In the genomic region with DNA sequence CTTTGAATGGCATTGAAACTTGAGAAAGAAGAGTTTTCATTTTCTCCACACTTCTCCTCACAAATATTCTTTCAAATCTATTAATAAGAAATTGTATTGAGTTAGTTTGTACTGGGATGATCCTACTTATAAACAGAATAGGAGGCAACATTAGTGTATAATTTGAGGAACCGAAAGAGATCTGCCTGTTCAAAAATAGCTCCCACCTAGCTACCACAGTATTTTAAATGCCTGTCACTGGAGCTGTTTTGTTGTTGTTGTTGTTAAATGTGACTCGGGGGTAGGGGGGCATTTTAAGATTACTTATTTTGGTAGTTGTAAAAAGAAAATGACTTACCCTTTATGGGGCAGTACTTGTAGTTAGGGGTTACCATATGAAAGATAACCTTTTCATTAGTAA, we compare ENCODE assay signal across 22 cellular contexts. TPM values are rescaled to one million over a fixed set of nuclear protein-coding genes. Genes with fewer than 3 reads are reported as not detected.
DNase-seq lines count a peak whose midpoint lies in the region; ATAC-seq and TF ChIP-seq lines count a peak whose summit lies in the region.
"Had no signal": no experiment of that assay in that cellular context is flagged by ENCODE, and none has a peak within 500 bp of the region (broad histone marks: within the 10 kb centered on the region; RNA-seq: fewer than 3 reads in every experiment).

No MANE protein-coding gene starts in this region.

- H3K36me3 Mint-ChIP-seq in HFFc6 (ENCODE audit: low read depth), result no peaks in the 10 kb centered on the region
- H3K36me3 Mint-ChIP-seq: stimulated activated naive B cell treated with anti-CD40 and anti-IgM and Interleukin-4, amounts not matched to agents 10 μg/mL and 1 μg/mL and 100 μg/mL, for 72 hours had no signal

- intact Hi-C loops in posterior cingulate gyrus (cut with DNase I), result no loop called here

- ATAC-seq in GM18498 (IDR thresholded peaks at IDR 0.05; ENCODE audit: unreplicated experiment) (peak; percentile 74), GM19395 (IDR thresholded peaks at IDR 0.05; ENCODE audit: unreplicated experiment) (peak; percentile 87), HG02759 (IDR thresholded peaks at IDR 0.05; ENCODE audit: unreplicated experiment) (peak; percentile 85), HG03442 (IDR thresholded peaks at IDR 0.05; ENCODE audit: unreplicated experiment) (peak; percentile 95), omental fat pad (ENCODE audit: low FRiP score) (no peak)
- ATAC-seq: left lobe of liver, T-helper 17 cell had no signal

- TF ChIP-seq CTCF in HFFc6 (IDR thresholded peaks at IDR 0.05), result no peak
- no peak for TF ChIP-seq CTCF in omental fat pad (IDR thresholded peaks at IDR 0.05)

- H3K27me3 Mint-ChIP-seq in HFFc6 (ENCODE audit: insufficient read depth), result no peaks in the 10 kb centered on the region
- H3K27me3 Mint-ChIP-seq: IgD-negative memory B cell; stimulated activated naive B cell treated with anti-CD40 and anti-IgM and Interleukin-4, amounts not matched to agents 10 μg/mL and 1 μg/mL and 100 μg/mL, for 72 hours; T-helper 17 cell had no signal

- peaks cover 10% of the 10 kb centered on the region; the same call in 1 of the 2 replicates for H3K4me1 Mint-ChIP-seq in HFFc6 (ENCODE audit: low read depth)
- H3K4me1 Mint-ChIP-seq: T-helper 17 cell had no signal

- H3K4me3 Mint-ChIP-seq in HFFc6, result no peak overlapping the region
- H3K4me3 Mint-ChIP-seq: activated T-helper 1 cell treated with anti-CD3 and anti-CD28 coated beads, Interleukin-12 subunit alpha, Interleukin-12 subunit beta, Interleukin-2, Interleukin-4 antibody, amounts not matched to agents 30 ng/mL and 10 ng/mL and 1 ng/mL, durations not matched to agents 14 hours and 24 hours and 36 hours; stimulated activated naive B cell treated with anti-CD40 and anti-IgM and Interleukin-4, amounts not matched to agents 10 μg/mL and 1 μg/mL and 100 μg/mL, for 72 hours; T-helper 17 cell had no signal

- DNase-seq in stimulated activated CD4-positive, alpha-beta T cell treated with anti-CD3 and anti-CD28 coated beads, Interleukin-15, amount 100 ng/mL, for 24 hours, result no peak
- no peak for DNase-seq in HFFc6
- no peak for DNase-seq in posterior cingulate gyrus
- DNase-seq in omental fat pad (ENCODE audit: low spot score), result no peak
- DNase-seq: ACHN; activated CD4-positive, alpha-beta T cell treated with anti-CD3 and anti-CD28 coated beads, Interleukin-2, amount 50 U/mL, for 1 hour; amygdala; COR-L47; hypothalamus; NCI-H1417 treated with DMSO at 0.1 percent for 48 hours; retina; stimulated activated CD4-positive, alpha-beta T cell treated with anti-CD3 and anti-CD28 coated beads, Interleukin-4, amount 100 ng/mL, for 1 hour; stimulated activated naive B cell treated with anti-CD40 and anti-IgM and Interleukin-4, amounts not matched to agents 10 μg/mL and 1 μg/mL and 100 μg/mL, for 72 hours; T-helper 17 cell had no signal

- peaks cover 4% of the 10 kb centered on the region; the same call in 1 of the 2 replicates for H3K9me3 Mint-ChIP-seq in HFFc6
- H3K9me3 Mint-ChIP-seq: activated T-helper 1 cell treated with anti-CD3 and anti-CD28 coated beads, Interleukin-12 subunit alpha, Interleukin-12 subunit beta, Interleukin-2, Interleukin-4 antibody, amounts not matched to agents 30 ng/mL and 10 ng/mL and 1 ng/mL, durations not matched to agents 14 hours and 24 hours and 36 hours had no signal

- H3K27ac Mint-ChIP-seq in HFFc6, result no peak overlapping the region
- H3K27ac Mint-ChIP-seq: activated T-helper 1 cell treated with anti-CD3 and anti-CD28 coated beads, Interleukin-12 subunit alpha, Interleukin-12 subunit beta, Interleukin-2, Interleukin-4 antibody, amounts not matched to agents 30 ng/mL and 10 ng/mL and 1 ng/mL, durations not matched to agents 14 hours and 24 hours and 36 hours; IgD-negative memory B cell; stimulated activated naive B cell treated with anti-CD40 and anti-IgM and Interleukin-4, amounts not matched to agents 10 μg/mL and 1 μg/mL and 100 μg/mL, for 72 hours; T-helper 17 cell had no signal

RNA-seq across cellular contexts. Expression of gene HAPLN1, which starts 20.1 kb away (rescaled TPM):
- 100 to 1,000 TPM in 4 of 6 experiments, 10 to 100 TPM in 2; 10.2 to 118 (median 112) TPM for total RNA-seq in HFFc6 (2021; fragmentation: NEBNext Ultra II Directional; extraction: Animal tissue kit (Norgen Biotek cat#: 25700))
- total RNA-seq in omental fat pad, result not detected
- total RNA-seq: activated T-helper 1 cell treated with anti-CD3 and anti-CD28 coated beads, Interleukin-12 subunit alpha, Interleukin-12 subunit beta, Interleukin-2, Interleukin-4 antibody, amounts not matched to agents 30 ng/mL and 10 ng/mL and 1 ng/mL, durations not matched to agents 14 hours and 24 hours and 36 hours; left lobe of liver; NCI-H460; T-helper 17 cell had no signal

Comparison
In these comparisons a context has a peak if more than half of its experiments do, and no peak if none do; other contexts are left out.
1. RNA of gene HAPLN1, which starts 20.1 kb away (total RNA-seq): 10.2 to 118 TPM in HFFc6; not detected in omental fat pad; every median in the first group is over 10 times any median in the second.